In genomic region chr5:179355976-179356968, GRCh38 we compare ENCODE assay signal across 12 cellular contexts. TPM values are rescaled to one million over a fixed set of nuclear protein-coding genes. Genes with fewer than 3 reads are reported as not detected.
DNase-seq lines count a peak whose midpoint lies in the region; ATAC-seq, FAIRE-seq and TF ChIP-seq lines count a peak whose summit lies in the region.
"Had no signal": no experiment of that assay in that cellular context is flagged by ENCODE, and none has a peak within 500 bp of the region (broad histone marks: within the 10 kb centered on the region; RNA-seq: fewer than 3 reads in every experiment).

No MANE protein-coding gene starts in this region.

- no peak for TF ChIP-seq POLR2A in adrenal gland (IDR thresholded peaks at IDR 0.05)
- no peak for TF ChIP-seq POLR2A in sigmoid colon (IDR thresholded peaks at IDR 0.05)

- H3K27me3 ChIP-seq in adrenal gland (no peaks in the 10 kb centered on the region), sigmoid colon (no peaks in the 10 kb centered on the region), small intestine (ENCODE audit: control insufficient read depth in 2 of 2, insufficient read depth in 2 of 2, low read length in 2 of 2) (no peaks in the 10 kb centered on the region)
- H3K27me3 ChIP-seq in CD8-positive, alpha-beta T cell (ENCODE audit: insufficient read depth, low read length): no peaks in the 10 kb centered on the region
- H3K27me3 ChIP-seq: brain microvascular endothelial cell had no signal

- no peaks in the 10 kb centered on the region for H3K36me3 Mint-ChIP-seq in CD14-positive monocyte
- H3K36me3 Mint-ChIP-seq in CD8-positive, alpha-beta T cell: no peaks in the 10 kb centered on the region

- TF ChIP-seq CTCF in CD14-positive monocyte (IDR thresholded peaks at IDR 0.05): no peak
- no peak for TF ChIP-seq CTCF in adrenal gland (IDR thresholded peaks at IDR 0.05)
- no peak for TF ChIP-seq CTCF in sigmoid colon (IDR thresholded peaks at IDR 0.05)
- TF ChIP-seq CTCF in CD8-positive, alpha-beta T cell (IDR thresholded peaks at IDR 0.05): no peak

- POLR2A ChIA-PET in CD8-positive, alpha-beta T cell (lab: Charles Lee): no interaction called here

- H3K9me3 ChIP-seq in adrenal gland (replicated peaks in 1 of 3): no peaks in the 10 kb centered on the region
- peaks cover 0 to 4% (median 0%) of the 10 kb centered on the region in 4 donors for H3K9me3 ChIP-seq in sigmoid colon
- H3K9me3 ChIP-seq in CD8-positive, alpha-beta T cell (ENCODE audit: low read length): no peaks in the 10 kb centered on the region
- H3K9me3 ChIP-seq in small intestine (ENCODE audit: control insufficient read depth, low read depth): no peaks in the 10 kb centered on the region

- H3K4me3 ChIP-seq in adrenal gland: no peak overlapping the region
- no peak overlapping the region for H3K4me3 ChIP-seq in sigmoid colon
- H3K4me3 ChIP-seq in CD8-positive, alpha-beta T cell (ENCODE audit: low read depth, low read length): no peak overlapping the region
- H3K4me3 ChIP-seq in small intestine (ENCODE audit: low read depth in 1 of 2, low read length in 2 of 2): no peak overlapping the region

- H3K4me1 ChIP-seq in adrenal gland (replicated peaks in 1 of 2) (peaks cover 0 to 10% of the 10 kb centered on the region in 2 donors), sigmoid colon (no peaks in the 10 kb centered on the region), small intestine (ENCODE audit: control insufficient read depth in 2 of 2, insufficient read depth in 1 of 2, low read depth in 1 of 2, low read length in 1 of 2) (no peaks in the 10 kb centered on the region)
- H3K4me1 ChIP-seq in CD8-positive, alpha-beta T cell (ENCODE audit: insufficient read depth, low read length): no peaks in the 10 kb centered on the region

- H3K27ac Mint-ChIP-seq in CD14-positive monocyte: peak overlapping the region in 6 of 7 donors; percentile 49 to 87 (median 79)
- H3K27ac Mint-ChIP-seq in CD8-positive, alpha-beta T cell: no peak overlapping the region

- DNase-seq in CD14-positive monocyte (ENCODE audit: low spot score) (no peak), adrenal gland (no peak), Right ventricle myocardium superior (no peak), sigmoid colon (no peak), NCI-H226 (no peak), small intestine (no peak)
- no peak for DNase-seq in CD8-positive, alpha-beta T cell
- DNase-seq: brain microvascular endothelial cell, NCI-H1417 treated with DMSO at 0.1 percent for 48 hours, NCI-H526, T1000 had no signal

- peaks cover 3 to 13% (median 7%) of the 10 kb centered on the region in 7 donors for H3K9me3 Mint-ChIP-seq in CD14-positive monocyte
- H3K9me3 Mint-ChIP-seq in CD8-positive, alpha-beta T cell: no peaks in the 10 kb centered on the region

- H3K27ac ChIP-seq in adrenal gland (peak overlapping the region in 3 of 5 donors; percentile 13 to 86 (median 59)), sigmoid colon (peak overlapping the region; percentile 42 to 71 (median 62)), small intestine (ENCODE audit: low read depth in 1 of 2, low read length in 1 of 2) (peak overlapping the region in 1 of 2 donors; percentile 62)
- no peak overlapping the region for H3K27ac ChIP-seq in CD8-positive, alpha-beta T cell (ENCODE audit: low read depth, low read length)
- H3K27ac ChIP-seq: brain microvascular endothelial cell had no signal

- peaks cover 2 to 5% (median 4%) of the 10 kb centered on the region in 3 donors for H3K27me3 Mint-ChIP-seq in CD14-positive monocyte (ENCODE audit: low read depth in 3 of 3)
- peaks cover 7% of the 10 kb centered on the region for H3K27me3 Mint-ChIP-seq in CD8-positive, alpha-beta T cell (ENCODE audit: low read depth)

- intact Hi-C loops in CD14-positive monocyte (cut with micrococcal nuclease): no loop called here
- intact Hi-C loops in adrenal gland (cut with DNase I): no loop called here
- intact Hi-C loops in Right ventricle myocardium superior (cut with DNase I): no loop called here
- intact Hi-C loops in sigmoid colon (cut with DNase I): no loop called here
- intact Hi-C loops in CD8-positive, alpha-beta T cell (cut with DNase I, micrococcal nuclease): no loop called here

- no peak for FAIRE-seq in small intestine (lab: Jason Lieb, UNC)

- WGBS in adrenal gland, 4 donors: 73 to 85% (median 74%) methylated on average over 8 to 11 of the region's 11 CpGs
- 64 to 78% methylated on average over 11 of the region's 11 CpGs for WGBS in sigmoid colon, 2 donors
- WGBS in small intestine, 3 donors: 71 to 75% (median 73%) methylated on average over 11 of the region's 11 CpGs

- peak in 2 of 4 donors; percentile 37 to 72 for TF ChIP-seq EP300 in sigmoid colon (IDR thresholded peaks at IDR 0.05)

- CTCF ChIA-PET in CD8-positive, alpha-beta T cell (lab: Charles Lee): no interaction called here

- H3K36me3 ChIP-seq in adrenal gland (replicated peaks in 1 of 2): no peaks in the 10 kb centered on the region
- no peaks in the 10 kb centered on the region for H3K36me3 ChIP-seq in sigmoid colon
- H3K36me3 ChIP-seq in CD8-positive, alpha-beta T cell (ENCODE audit: insufficient read depth, low read length): no peaks in the 10 kb centered on the region
- no peaks in the 10 kb centered on the region for H3K36me3 ChIP-seq in small intestine (ENCODE audit: control insufficient read depth in 2 of 2, insufficient read depth in 2 of 2, low read length in 2 of 2)
- H3K36me3 ChIP-seq: brain microvascular endothelial cell had no signal

- H3K4me3 Mint-ChIP-seq in CD14-positive monocyte: peak overlapping the region in 1 of 2 donors; percentile 73
- no peak overlapping the region for H3K4me3 Mint-ChIP-seq in CD8-positive, alpha-beta T cell

- H3K4me1 Mint-ChIP-seq in CD14-positive monocyte: peaks cover 55% of the 10 kb centered on the region
- H3K4me1 Mint-ChIP-seq in CD8-positive, alpha-beta T cell (ENCODE audit: low read depth): no peaks in the 10 kb centered on the region

- ATAC-seq in Right ventricle myocardium superior (ENCODE audit: poor library complexity) (peak; percentile 90), GM19455 (IDR thresholded peaks at IDR 0.05; ENCODE audit: unreplicated experiment) (no peak)
- ATAC-seq in CD8-positive, alpha-beta T cell: no peak

RNA-seq across cellular contexts. Expression of gene ADAMTS2, which starts 11.0 kb away (rescaled TPM):
- polyA plus RNA-seq in CD14-positive monocyte (under 1 TPM in 1 of 2 donors, not detected in 1; 0.74 TPM), adrenal gland (10 to 100 TPM in 2 of 3 donors, 1 to 10 TPM in 1; 5.2 to 17.9 (median 10.2) TPM), sigmoid colon (1 to 10 TPM in 2 of 3 donors, under 1 TPM in 1; 0.69 to 5.9 (median 1.2) TPM), small intestine (1 to 10 TPM in 2 of 3 donors, under 1 TPM in 1; 0.22 to 6.3 (median 1.4) TPM)
- total RNA-seq in adrenal gland (10 to 100 TPM; 19.2 to 70.3 (median 30.4) TPM), Right ventricle myocardium superior (3.6 TPM), sigmoid colon (10 to 100 TPM in 3 of 4 donors, 1 to 10 TPM in 1; 9.2 to 33.2 (median 14.6) TPM)
- not detected for total RNA-seq in CD8-positive, alpha-beta T cell
